ENCODE assay signal across 11 cellular contexts in genomic region chr1:183812686-183813569, GRCh38. TPM values are rescaled to one million over a fixed set of nuclear protein-coding genes. Genes with fewer than 3 reads are reported as not detected.
DNase-seq lines count a peak whose midpoint lies in the region; ATAC-seq lines count a peak whose summit lies in the region.
"Had no signal": no experiment of that assay in that cellular context is flagged by ENCODE, and none has a peak within 500 bp of the region (broad histone marks: within the 10 kb centered on the region; RNA-seq: fewer than 3 reads in every experiment).

No MANE protein-coding gene starts in this region.

- peak overlapping the region; percentile 2 for H2BK5ac ChIP-seq in trophoblast cell (ENCODE audit: low read depth, low read length, poor library complexity)

- H3K27me3 ChIP-seq in GM23248 (replicated peaks; ENCODE audit: insufficient read depth): no peaks in the 10 kb centered on the region
- H3K27me3 ChIP-seq in trophoblast cell (ENCODE audit: insufficient read depth, low read length): no peaks in the 10 kb centered on the region

- H3K9me2 ChIP-seq in GM23248 (ENCODE audit: insufficient read depth): no peaks in the 10 kb centered on the region

- H3K18ac ChIP-seq in trophoblast cell (ENCODE audit: low read length): no peak overlapping the region

- H2AFZ ChIP-seq in GM23248 (no peak overlapping the region), trophoblast cell (ENCODE audit: insufficient read depth, low read length, poor library complexity) (peak overlapping the region; percentile 30)

- H4K8ac ChIP-seq in trophoblast cell (ENCODE audit: low read depth, low read length): no peak overlapping the region

- H3K23ac ChIP-seq in trophoblast cell (ENCODE audit: low read length): no peak overlapping the region

- H4K20me1 ChIP-seq in GM23248 (ENCODE audit: insufficient read depth): no peaks in the 10 kb centered on the region

- H3K9me3 ChIP-seq in GM23248 (ENCODE audit: low read depth) (no peaks in the 10 kb centered on the region), trophoblast cell (ENCODE audit: insufficient read depth, low read depth, low read length) (no peaks in the 10 kb centered on the region)

- H3K9me3 Mint-ChIP-seq in stimulated activated naive CD8-positive, alpha-beta T cell treated with anti-CD3 and anti-CD28 coated beads, Interleukin-15, amount 100 ng/mL, for 72 hours: no peaks in the 10 kb centered on the region
- H3K9me3 Mint-ChIP-seq: activated CD4-positive, alpha-beta memory T cell treated with anti-CD3 and anti-CD28 coated beads for 36 hours; immature natural killer cell had no signal

- H3K27me3 Mint-ChIP-seq in stimulated activated naive CD8-positive, alpha-beta T cell treated with anti-CD3 and anti-CD28 coated beads, Interleukin-15, amount 100 ng/mL, for 72 hours: peaks cover 11% of the 10 kb centered on the region
- H3K27me3 Mint-ChIP-seq: activated CD4-positive, alpha-beta memory T cell treated with anti-CD3 and anti-CD28 coated beads for 36 hours had no signal

- no peak for ATAC-seq in stimulated activated naive CD8-positive, alpha-beta T cell treated with anti-CD3 and anti-CD28 coated beads, Interleukin-15, amount 100 ng/mL, for 72 hours
- no peak for ATAC-seq in GM21526 (IDR thresholded peaks at IDR 0.05; ENCODE audit: low FRiP score, unreplicated experiment)

- peak overlapping the region; percentile 74 for H3K4me2 ChIP-seq in GM23248 (ENCODE audit: unreplicated experiment)
- H3K4me2 ChIP-seq in trophoblast cell (ENCODE audit: low read length): peak overlapping the region; percentile 42

- no peak overlapping the region for H2AK5ac ChIP-seq in trophoblast cell (ENCODE audit: low read length)

- DNase-seq in GM23248 (peak; percentile 87), amniotic epithelial cell (ENCODE audit: low read depth) (peak; percentile 70), glomerular visceral epithelial cell (ENCODE audit: extremely low spot score) (peak; percentile 27), trophoblast cell (peak in 1 of 2 donors; percentile 48), NCI-H146 (lab: John Stamatoyannopoulos, UW) (no peak), germinal center (ENCODE audit: low spot score) (no peak)
- no peak for DNase-seq in stimulated activated naive CD8-positive, alpha-beta T cell treated with anti-CD3 and anti-CD28 coated beads, Interleukin-15, amount 100 ng/mL, for 72 hours
- DNase-seq: activated CD4-positive, alpha-beta memory T cell treated with anti-CD3 and anti-CD28 coated beads for 36 hours; immature natural killer cell; NCI-H1105 had no signal

- peaks cover 27% of the 10 kb centered on the region for H3F3A ChIP-seq in GM23248 (ENCODE audit: insufficient read depth)

- H3K27ac Mint-ChIP-seq in stimulated activated naive CD8-positive, alpha-beta T cell treated with anti-CD3 and anti-CD28 coated beads, Interleukin-15, amount 100 ng/mL, for 72 hours: no peak overlapping the region
- H3K27ac Mint-ChIP-seq: activated CD4-positive, alpha-beta memory T cell treated with anti-CD3 and anti-CD28 coated beads for 36 hours; immature natural killer cell had no signal

- no peak overlapping the region for H4K12ac ChIP-seq in trophoblast cell (ENCODE audit: low read depth, low read length)

- no peak overlapping the region for H3K4me3 Mint-ChIP-seq in stimulated activated naive CD8-positive, alpha-beta T cell treated with anti-CD3 and anti-CD28 coated beads, Interleukin-15, amount 100 ng/mL, for 72 hours
- H3K4me3 Mint-ChIP-seq: activated CD4-positive, alpha-beta memory T cell treated with anti-CD3 and anti-CD28 coated beads for 36 hours; immature natural killer cell had no signal

- WGBS in GM23248 (ENCODE audit: low coverage in 1 of 2, low lambda C conversion rate in 2 of 2, missing lambda C conversion rate in 2 of 2), 2 experiments: 33 to 40% methylated on average over 9 of the region's 9 CpGs
- WGBS in trophoblast cell (ENCODE audit: extremely low coverage, insufficient coverage, insufficient read length): no CpG with 5 or more reads among the region's 9 CpGs

- H3K36me3 ChIP-seq in GM23248 (ENCODE audit: low read depth): no peaks in the 10 kb centered on the region
- no peaks in the 10 kb centered on the region for H3K36me3 ChIP-seq in trophoblast cell (ENCODE audit: control insufficient read depth in 1 of 2, insufficient read depth in 2 of 2, low read length in 2 of 2)

- H3K27ac ChIP-seq in GM23248: peak overlapping the region; percentile 36; the same call in 1 of the 2 replicates
- peak overlapping the region; percentile 66 for H3K27ac ChIP-seq in trophoblast cell (ENCODE audit: low read depth, low read length)

- H3K4me1 Mint-ChIP-seq in stimulated activated naive CD8-positive, alpha-beta T cell treated with anti-CD3 and anti-CD28 coated beads, Interleukin-15, amount 100 ng/mL, for 72 hours: peaks cover 7% of the 10 kb centered on the region
- H3K4me1 Mint-ChIP-seq: immature natural killer cell had no signal

- H3K4me1 ChIP-seq in GM23248 (ENCODE audit: insufficient read depth) (peaks cover 35% of the 10 kb centered on the region), trophoblast cell (ENCODE audit: control insufficient read depth in 1 of 2, insufficient read depth in 2 of 2, low read length in 2 of 2) (peaks cover 7 to 9% of the 10 kb centered on the region in 2 experiments)

- peak overlapping the region; percentile 1 for H4K91ac ChIP-seq in trophoblast cell (ENCODE audit: low read depth, low read length)

- no peak overlapping the region for H2BK12ac ChIP-seq in trophoblast cell (ENCODE audit: low read length)

- in situ Hi-C loops in GM23248 (cut with MboI): no loop called here

- H2BK120ac ChIP-seq in trophoblast cell (ENCODE audit: insufficient read depth, low read length, poor library complexity): no peak overlapping the region

- H3K9ac ChIP-seq in GM23248 (peak overlapping the region; percentile 20; the same call in 1 of the 2 replicates), trophoblast cell (ENCODE audit: low read length) (no peak overlapping the region)

- no peak overlapping the region for H3K14ac ChIP-seq in trophoblast cell (ENCODE audit: low read length)

- H3K4ac ChIP-seq in trophoblast cell (ENCODE audit: low read depth, low read length): no peak overlapping the region

- H3K79me2 ChIP-seq in GM23248 (ENCODE audit: insufficient read depth) (peaks cover 53% of the 10 kb centered on the region), trophoblast cell (ENCODE audit: control insufficient read depth, insufficient read depth, low read length, poor library complexity) (no peaks in the 10 kb centered on the region)

- peaks cover 4% of the 10 kb centered on the region for H3K79me1 ChIP-seq in trophoblast cell (ENCODE audit: low read length)

- H3K4me3 ChIP-seq in GM23248 (peak overlapping the region; percentile 44), trophoblast cell (ENCODE audit: low read depth, low read length) (no peak overlapping the region)

RNA-seq across cellular contexts. Expression of gene RGL1, which starts 8.0 kb away (rescaled TPM):
- 8.6 and 13.4 TPM in 2 replicates for total RNA-seq in GM23248 (2014; rRNA removed; shearing (Covaris generic))
- polyA plus RNA-seq in GM23248 (2016; fragmentation: Nextera tagmentation; extraction: Ambion mirVana): 9.2 and 9.4 TPM in 2 replicates
- polyA plus RNA-seq in trophoblast cell (2013): 4.7 and 4.9 TPM in 2 replicates

Comparison
In these comparisons a context has a peak if more than half of its experiments do, and no peak if none do; other contexts are left out.
1. DNase-seq: peak in GM23248 (single experiment), amniotic epithelial cell (single experiment) and glomerular visceral epithelial cell (single experiment); none in NCI-H146 (single experiment), stimulated activated naive CD8-positive, alpha-beta T cell treated with anti-CD3 and anti-CD28 coated beads, Interleukin-15, amount 100 ng/mL, for 72 hours (0 of 2) and germinal center (single experiment).